4 cellular contexts compared by ENCODE assay signal in genomic region chrX:102216497-102216896, GRCh38. TPM values are rescaled to one million over a fixed set of nuclear protein-coding genes. Genes with fewer than 3 reads are reported as not detected.
"Had no signal": no experiment of that assay in that cellular context is flagged by ENCODE, and none has a peak within 500 bp of the region (broad histone marks: within the 10 kb centered on the region; RNA-seq: fewer than 3 reads in every experiment).

No MANE protein-coding gene starts in this region.

RNA-seq across cellular contexts. Expression of gene TCP11X1, which starts 1.4 kb away (rescaled TPM):
- total RNA-seq: GM23338, H1, H9, HepG2 had no signal
- polyA plus RNA-seq: GM23338, H1, HepG2 had no signal

RNA-seq across cellular contexts. Expression of gene NXF2, which starts 30.5 kb away (rescaled TPM):
- total RNA-seq: H1, H9, HepG2 had no signal
- polyA plus RNA-seq: GM23338, H1, HepG2 had no signal
